Comparison of ENCODE assay signal across 16 cellular contexts in genomic region chr7:36315309-36315948, GRCh38.
DNase-seq lines count a peak whose midpoint lies in the region; ATAC-seq and TF ChIP-seq lines count a peak whose summit lies in the region.
"Had no signal": no experiment of that assay in that cellular context is flagged by ENCODE, and none has a peak within 500 bp of the region (broad histone marks: within the 10 kb centered on the region; RNA-seq: fewer than 3 reads in every experiment).

No MANE protein-coding gene starts in this region.

- no peaks in the 10 kb centered on the region for H3K36me3 ChIP-seq in BLaER1
- H3K36me3 ChIP-seq in GM23248 (ENCODE audit: low read depth) = no peaks in the 10 kb centered on the region
- H3K36me3 ChIP-seq: heart left ventricle, ovary had no signal

- H3F3A ChIP-seq in GM23248 (ENCODE audit: insufficient read depth) = no peaks in the 10 kb centered on the region

- DNase-seq in GM23248 (peak; percentile 23), SW480 (ENCODE audit: low spot score) (peak; percentile 27), left kidney (ENCODE audit: low read depth, low spot score) (peak; percentile 27), SIG-M5 (lab: John Stamatoyannopoulos, UW) (no peak)
- DNase-seq: activated effector memory CD4-positive, alpha-beta T cell treated with Interleukin-2 at 50 U/mL for 16 hours; aorta; DND-41; heart left ventricle; kidney glomerular epithelial cell; NCI-H2107; ovary had no signal

- H3K4me1 ChIP-seq in BLaER1 = peaks cover 11% of the 10 kb centered on the region
- no peaks in the 10 kb centered on the region for H3K4me1 ChIP-seq in GM23248 (ENCODE audit: insufficient read depth)

- in situ Hi-C loops in GM23248 (cut with MboI) = loop anchor here (25.0 kb wide), 1 partner anchor 603 kb away; no protein-coding TSS in a partner anchor

- no peaks in the 10 kb centered on the region for H3K27me3 ChIP-seq in BLaER1
- no peaks in the 10 kb centered on the region; the same call in 1 of the 2 replicates for H3K27me3 ChIP-seq in GM23248 (replicated peaks; ENCODE audit: insufficient read depth)
- H3K27me3 ChIP-seq: heart left ventricle, ovary had no signal

- no peak for ATAC-seq in GM18505 (IDR thresholded peaks at IDR 0.05; ENCODE audit: unreplicated experiment)
- ATAC-seq in GM21360 (IDR thresholded peaks at IDR 0.05; ENCODE audit: unreplicated experiment) = no peak
- ATAC-seq: GM12878; stimulated activated effector memory CD8-positive, alpha-beta T cell treated with anti-CD3 and anti-CD28 coated beads, Interleukin-12 subunit alpha, Interleukin-12 subunit beta, amount 100 ng/mL, for 72 hours had no signal

- peak overlapping the region; percentile 38 for H3K4me2 ChIP-seq in BLaER1
- no peak overlapping the region for H3K4me2 ChIP-seq in GM23248 (ENCODE audit: unreplicated experiment)

- H3K4me3 ChIP-seq in BLaER1 (no peak overlapping the region), GM23248 (no peak overlapping the region)
- H3K4me3 ChIP-seq: GM12878, heart left ventricle, ovary had no signal

- H3K9ac ChIP-seq in BLaER1 (no peak overlapping the region), GM23248 (no peak overlapping the region)

- H3K79me2 ChIP-seq in GM23248 (ENCODE audit: insufficient read depth) = no peaks in the 10 kb centered on the region

- no peaks in the 10 kb centered on the region for H3K9me2 ChIP-seq in GM23248 (ENCODE audit: insufficient read depth)

- H3K9me3 ChIP-seq in BLaER1 (no peaks in the 10 kb centered on the region), GM23248 (ENCODE audit: low read depth) (no peaks in the 10 kb centered on the region)
- H3K9me3 ChIP-seq: heart left ventricle, ovary had no signal

- no peak for TF ChIP-seq POLR2A in GM18505 (IDR thresholded peaks at IDR 0.05; ENCODE audit: borderline replicate concordance, extremely low read depth, insufficient read depth, insufficient read length)

- WGBS in GM23248 (ENCODE audit: low coverage in 1 of 2, low lambda C conversion rate in 2 of 2, missing lambda C conversion rate in 2 of 2), 2 experiments = 82 to 84% methylated on average over 9 of the region's 9 CpGs

- H4K20me1 ChIP-seq in BLaER1 (no peaks in the 10 kb centered on the region), GM23248 (ENCODE audit: insufficient read depth) (no peaks in the 10 kb centered on the region)

- no peak overlapping the region for H2AFZ ChIP-seq in GM23248

- no peak overlapping the region for H3K27ac ChIP-seq in BLaER1
- H3K27ac ChIP-seq in GM23248 = no peak overlapping the region
- H3K27ac ChIP-seq: heart left ventricle, ovary had no signal
